In the genomic region with DNA sequence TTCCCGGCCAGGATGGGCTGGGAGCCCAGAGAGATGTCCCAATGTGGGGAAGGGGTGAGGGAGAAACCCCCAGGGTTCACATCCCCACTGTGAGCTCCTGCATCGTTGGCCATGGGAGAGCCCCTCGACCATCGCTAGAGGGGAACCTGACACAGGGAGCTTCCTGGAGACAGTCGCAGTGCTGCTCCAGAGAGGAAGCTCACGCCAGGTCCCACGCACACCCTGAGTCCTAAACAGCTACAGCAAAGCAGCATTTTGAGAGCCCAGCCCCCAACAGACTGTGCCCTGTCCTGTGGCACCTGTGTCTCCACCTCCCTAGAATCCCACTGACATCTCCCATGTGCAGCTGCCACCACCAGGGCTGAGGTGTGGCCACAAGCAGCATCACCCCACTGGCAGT, we compare ENCODE assay signal across 19 cellular contexts.
"Had no signal": no experiment of that assay in that cellular context is flagged by ENCODE, and none has a peak within 500 bp of the region (broad histone marks: within the 10 kb centered on the region; RNA-seq: fewer than 3 reads in every experiment).

No MANE protein-coding gene starts in this region.

- H3K36me3 Mint-ChIP-seq: memory B cell; mesothelial cell of epicardium; natural killer cell; neural progenitor cell; stimulated activated naive B cell treated with anti-CD40 and anti-IgM and Interleukin-4, amounts not matched to agents 10 μg/mL and 1 μg/mL and 100 μg/mL, for 72 hours had no signal

- H3K27me3 ChIP-seq: cardiac muscle cell, hepatocyte, neural progenitor cell had no signal

- H3K4me3 Mint-ChIP-seq: dendritic cell treated with granulocyte-macrophage colony-stimulating factor and Interleukin-4, amounts not matched to agents 40 ng/mL and 50 ng/mL, for 4 days; memory B cell; mesothelial cell of epicardium; natural killer cell; neural progenitor cell; stimulated activated naive B cell treated with anti-CD40 and anti-IgM and Interleukin-4, amounts not matched to agents 10 μg/mL and 1 μg/mL and 100 μg/mL, for 72 hours had no signal

- H3K4me1 ChIP-seq: esophagus squamous epithelium, gastroesophageal sphincter, left ventricle myocardium inferior, lower lobe of right lung had no signal

- H3K4me1 Mint-ChIP-seq: memory B cell; natural killer cell; stimulated activated naive B cell treated with anti-CD40 and anti-IgM and Interleukin-4, amounts not matched to agents 10 μg/mL and 1 μg/mL and 100 μg/mL, for 72 hours had no signal

- DNase-seq: esophagus squamous epithelium; foreskin fibroblast; kidney; left ventricle myocardium inferior; lower lobe of right lung; natural killer cell; right cardiac atrium; stimulated activated CD4-positive, alpha-beta T cell treated with anti-CD3 and anti-CD28 coated beads, Interleukin-4, amount 100 ng/mL, for 1 hour; stimulated activated CD8-positive, alpha-beta memory T cell treated with anti-CD3 and anti-CD28 coated beads, Interleukin-4, amount 100 ng/mL, for 48 hours; stimulated activated naive B cell treated with anti-CD40 and anti-IgM and Interleukin-4, amounts not matched to agents 10 μg/mL and 1 μg/mL and 100 μg/mL, for 72 hours; trophoblast cell had no signal

- H3K36me3 ChIP-seq: cardiac muscle cell, esophagus squamous epithelium, gastroesophageal sphincter, left ventricle myocardium inferior, lower lobe of right lung, neural progenitor cell had no signal

- H3K27ac ChIP-seq: cardiac muscle cell, esophagus squamous epithelium, gastroesophageal sphincter, hepatocyte, left ventricle myocardium inferior, lower lobe of right lung, neural progenitor cell had no signal

- H3K4me3 ChIP-seq: cardiac muscle cell, esophagus squamous epithelium, gastroesophageal sphincter, hepatocyte, left ventricle myocardium inferior, lower lobe of right lung, neural progenitor cell had no signal

- H3K9me3 ChIP-seq: esophagus squamous epithelium, gastroesophageal sphincter, left ventricle myocardium inferior, lower lobe of right lung had no signal

- ATAC-seq: gastroesophageal sphincter; left cardiac atrium; stimulated activated naive B cell treated with anti-CD40 and anti-IgM and Interleukin-4, amounts not matched to agents 10 μg/mL and 1 μg/mL and 100 μg/mL, for 72 hours had no signal

- H3K27ac Mint-ChIP-seq: dendritic cell treated with granulocyte-macrophage colony-stimulating factor and Interleukin-4, amounts not matched to agents 40 ng/mL and 50 ng/mL, for 4 days; memory B cell; mesothelial cell of epicardium; natural killer cell; neural progenitor cell; stimulated activated naive B cell treated with anti-CD40 and anti-IgM and Interleukin-4, amounts not matched to agents 10 μg/mL and 1 μg/mL and 100 μg/mL, for 72 hours had no signal

- H3K27me3 Mint-ChIP-seq: dendritic cell treated with granulocyte-macrophage colony-stimulating factor and Interleukin-4, amounts not matched to agents 40 ng/mL and 50 ng/mL, for 4 days; stimulated activated naive B cell treated with anti-CD40 and anti-IgM and Interleukin-4, amounts not matched to agents 10 μg/mL and 1 μg/mL and 100 μg/mL, for 72 hours had no signal

- H3K9me3 Mint-ChIP-seq: dendritic cell treated with granulocyte-macrophage colony-stimulating factor and Interleukin-4, amounts not matched to agents 40 ng/mL and 50 ng/mL, for 4 days; mesothelial cell of epicardium had no signal
